8 cellular contexts compared by ENCODE assay signal in the genomic region with DNA sequence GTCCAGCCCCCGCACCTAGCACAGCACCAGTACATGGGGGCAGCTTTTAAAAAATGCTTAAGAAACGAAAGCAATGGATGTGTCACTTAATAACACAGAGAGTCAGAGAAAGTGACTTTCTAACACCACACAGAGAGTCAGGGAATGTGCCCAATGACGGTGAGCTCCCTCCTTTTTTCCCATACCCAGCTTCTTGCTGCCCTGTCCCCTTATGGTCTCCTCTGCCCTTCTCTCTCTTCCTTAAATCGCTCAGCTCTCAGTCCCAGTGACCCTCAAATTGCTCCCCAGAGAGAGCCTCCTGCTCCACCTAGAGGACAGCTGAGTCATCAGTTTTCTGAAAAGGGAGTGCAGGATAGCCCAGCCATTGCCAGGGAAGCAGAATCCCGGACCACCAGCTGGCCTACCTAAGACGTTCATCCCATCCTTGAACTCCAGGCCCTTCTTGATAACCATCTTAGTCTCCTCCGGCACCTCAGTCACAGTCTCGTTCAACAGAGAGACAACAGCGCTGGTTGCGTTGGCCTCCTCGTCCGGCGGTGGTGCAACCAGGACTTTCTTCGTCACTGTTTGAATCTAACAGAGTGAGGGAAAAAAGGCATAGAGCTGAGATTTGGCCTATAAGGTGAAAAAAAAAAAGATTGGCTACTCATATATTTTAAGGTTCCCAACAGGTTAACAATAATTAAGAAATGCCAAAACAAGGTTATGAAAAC.
DNase-seq lines count a peak whose midpoint lies in the region; ATAC-seq and TF ChIP-seq lines count a peak whose summit lies in the region.

No MANE protein-coding gene starts in this region.

- H3K79me2 ChIP-seq in neural cell (replicated peaks; ENCODE audit: insufficient read depth, low read length) = no peaks in the 10 kb centered on the region

- TF ChIP-seq CTCF in GM12872 (IDR thresholded peaks at IDR 0.05; ENCODE audit: insufficient read depth, low read depth, low read length) = peak; percentile 75
- no peak for TF ChIP-seq CTCF in neural cell (IDR thresholded peaks at IDR 0.05; ENCODE audit: poor library complexity, severe bottlenecking)

- H3K9me3 ChIP-seq in neural cell (ENCODE audit: low read length) = no peaks in the 10 kb centered on the region

- H3K27ac ChIP-seq in neural cell (ENCODE audit: low read length) = no peak overlapping the region

- no peaks in the 10 kb centered on the region for H3K27me3 ChIP-seq in neural cell (ENCODE audit: insufficient read depth, low read depth, low read length)

- H3K36me3 ChIP-seq in neural cell (ENCODE audit: insufficient read depth, low read length) = peaks cover 5% of the 10 kb centered on the region

- DNase-seq in AG08396 (ENCODE audit: low spot score) = peak; percentile 59
- DNase-seq in Kasumi-1 (lab: John Stamatoyannopoulos, UW) = peak; percentile 59 to 81
- DNase-seq in activated CD4-positive, alpha-beta T cell treated with anti-CD3 and anti-CD28 coated beads for 1 hour = peak; percentile 14
- peak; percentile 16 for DNase-seq in effector CD8-positive, alpha-beta T cell (lab: John Stamatoyannopoulos, UW)
- no peak for DNase-seq in NCI-H187 treated with DMSO at 0.1 percent for 48 hours (lab: John Stamatoyannopoulos, UW)

- H2AFZ ChIP-seq in neural cell (ENCODE audit: low read depth, low read length) = no peak overlapping the region

- H3K4me3 ChIP-seq in neural cell (ENCODE audit: low read length) = no peak overlapping the region

- H3K9me2 ChIP-seq in neural cell (ENCODE audit: insufficient read depth, low read length) = no peaks in the 10 kb centered on the region

- H3K9ac ChIP-seq in neural cell (ENCODE audit: low read length) = no peak overlapping the region

- TF ChIP-seq EP300 in neural cell (conservative IDR thresholded peaks at IDR 0.05; ENCODE audit: poor library complexity, severe bottlenecking) = no peak

- H3K4me2 ChIP-seq in neural cell (ENCODE audit: low read length) = no peak overlapping the region

- TF ChIP-seq RAD21 in neural cell (conservative IDR thresholded peaks at IDR 0.05) = peak; percentile 30

- H4K20me1 ChIP-seq in neural cell (ENCODE audit: insufficient read depth) = no peaks in the 10 kb centered on the region

- H3F3A ChIP-seq in neural cell (ENCODE audit: insufficient read depth, low read length, poor library complexity, severe bottlenecking) = no peaks in the 10 kb centered on the region

- no peak for ATAC-seq in GM21619 (IDR thresholded peaks at IDR 0.05; ENCODE audit: unreplicated experiment)

TF ChIP-seq in neural cell, 6 proteins besides CTCF, POLR2A, EP300 and RAD21:
- TF ChIP-seq MXI1 (conservative IDR thresholded peaks at IDR 0.05; ENCODE audit: poor library complexity, severe bottlenecking) (no peak), TAF1 (IDR thresholded peaks at IDR 0.05; ENCODE audit: low read depth) (no peak), SMC3 (conservative IDR thresholded peaks at IDR 0.05; ENCODE audit: poor library complexity) (no peak), EZH2 (IDR thresholded peaks at IDR 0.05; ENCODE audit: borderline replicate concordance, insufficient read depth, low read length, poor library complexity, severe bottlenecking) (no peak), POLR2AphosphoS5 (IDR thresholded peaks at IDR 0.05) (no peak)
- TF ChIP-seq, protein P1, sequence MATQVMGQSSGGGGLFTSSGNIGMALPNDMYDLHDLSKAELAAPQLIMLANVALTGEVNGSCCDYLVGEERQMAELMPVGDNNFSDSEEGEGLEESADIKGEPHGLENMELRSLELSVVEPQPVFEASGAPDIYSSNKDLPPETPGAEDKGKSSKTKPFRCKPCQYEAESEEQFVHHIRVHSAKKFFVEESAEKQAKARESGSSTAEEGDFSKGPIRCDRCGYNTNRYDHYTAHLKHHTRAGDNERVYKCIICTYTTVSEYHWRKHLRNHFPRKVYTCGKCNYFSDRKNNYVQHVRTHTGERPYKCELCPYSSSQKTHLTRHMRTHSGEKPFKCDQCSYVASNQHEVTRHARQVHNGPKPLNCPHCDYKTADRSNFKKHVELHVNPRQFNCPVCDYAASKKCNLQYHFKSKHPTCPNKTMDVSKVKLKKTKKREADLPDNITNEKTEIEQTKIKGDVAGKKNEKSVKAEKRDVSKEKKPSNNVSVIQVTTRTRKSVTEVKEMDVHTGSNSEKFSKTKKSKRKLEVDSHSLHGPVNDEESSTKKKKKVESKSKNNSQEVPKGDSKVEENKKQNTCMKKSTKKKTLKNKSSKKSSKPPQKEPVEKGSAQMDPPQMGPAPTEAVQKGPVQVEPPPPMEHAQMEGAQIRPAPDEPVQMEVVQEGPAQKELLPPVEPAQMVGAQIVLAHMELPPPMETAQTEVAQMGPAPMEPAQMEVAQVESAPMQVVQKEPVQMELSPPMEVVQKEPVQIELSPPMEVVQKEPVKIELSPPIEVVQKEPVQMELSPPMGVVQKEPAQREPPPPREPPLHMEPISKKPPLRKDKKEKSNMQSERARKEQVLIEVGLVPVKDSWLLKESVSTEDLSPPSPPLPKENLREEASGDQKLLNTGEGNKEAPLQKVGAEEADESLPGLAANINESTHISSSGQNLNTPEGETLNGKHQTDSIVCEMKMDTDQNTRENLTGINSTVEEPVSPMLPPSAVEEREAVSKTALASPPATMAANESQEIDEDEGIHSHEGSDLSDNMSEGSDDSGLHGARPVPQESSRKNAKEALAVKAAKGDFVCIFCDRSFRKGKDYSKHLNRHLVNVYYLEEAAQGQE (IDR thresholded peaks at IDR 0.05; ENCODE audit: borderline replicate concordance) = no peak
TF ChIP-seq in neural cell: peak in this region for 0.
